In the genomic region with DNA sequence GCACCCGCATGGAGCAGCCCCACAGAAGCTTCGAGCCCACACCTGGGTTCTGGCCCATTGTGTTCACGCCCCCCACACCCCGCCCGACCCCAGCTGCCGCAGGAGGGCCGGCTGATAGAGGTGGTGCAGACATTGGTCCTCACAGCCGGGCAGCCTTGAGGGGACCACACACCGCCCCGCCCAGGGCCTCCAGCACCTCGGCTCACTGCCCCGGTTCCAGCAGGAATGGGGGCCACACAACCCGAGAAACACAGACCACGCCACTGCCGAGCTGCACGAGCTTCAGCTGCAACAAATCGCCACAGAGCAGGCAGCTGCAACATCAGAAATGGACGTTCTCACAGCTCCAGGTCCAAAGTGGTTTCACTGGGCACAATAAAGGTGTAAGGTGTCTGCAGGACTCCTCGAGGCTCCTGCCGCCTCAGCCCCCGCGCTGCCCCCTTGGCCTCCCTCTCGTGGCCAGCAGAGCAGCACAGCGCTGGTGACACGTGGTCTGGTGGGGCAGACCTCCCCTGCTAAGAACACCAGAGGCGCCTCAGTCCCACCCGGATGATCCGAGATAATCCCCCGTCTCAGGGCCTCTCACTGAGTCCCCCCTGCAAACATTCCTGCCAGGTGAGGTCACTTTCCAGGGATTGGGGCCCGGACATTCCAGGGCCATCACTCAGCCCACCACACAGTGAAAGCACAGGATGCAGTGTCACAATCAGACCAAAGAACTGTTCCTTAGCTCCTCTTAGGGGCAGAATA, we compare ENCODE assay signal across 1 cellular context.
TF ChIP-seq lines count a peak whose summit lies in the region.

No MANE protein-coding gene starts in this region.

TF ChIP-seq in HepG2, 621 proteins besides CTCF, POLR2A, EP300 and RAD21 (continued from another document and continues in another):
- TF ChIP-seq ZBTB7B (CRISPR knock-in tag; IDR thresholded peaks at IDR 0.05) (peak; percentile 96; the same call in 1 of the 2 replicates), PHF21A (CRISPR knock-in tag; IDR thresholded peaks at IDR 0.05) (peak; percentile 88), ZMYM3 (CRISPR knock-in tag; IDR thresholded peaks at IDR 0.05) (0 out of 2 replicates have a peak, but pooled peaks have one; percentile 45), ZNF713 (CRISPR knock-in tag; IDR thresholded peaks at IDR 0.05) (no peak), KAT8 (CRISPR knock-in tag; IDR thresholded peaks at IDR 0.05) (peak; percentile 44; the same call in 1 of the 2 replicates), ZNF546 (CRISPR knock-in tag; conservative IDR thresholded peaks at IDR 0.05) (no peak), EEA1 (CRISPR knock-in tag; IDR thresholded peaks at IDR 0.05; ENCODE audit: borderline replicate concordance) (no peak), BORCS8-MEF2B (CRISPR knock-in tag; IDR thresholded peaks at IDR 0.05) (peak; percentile 42; the same call in 1 of the 2 replicates), MZF1 (CRISPR knock-in tag; IDR thresholded peaks at IDR 0.05; ENCODE audit: borderline replicate concordance) (no peak; the same call in 1 of the 2 replicates), HNRNPLL (IDR thresholded peaks at IDR 0.05; ENCODE audit: low read depth, low read length, poor library complexity, severe bottlenecking) (peak; percentile 22), HOXA5 (CRISPR knock-in tag; IDR thresholded peaks at IDR 0.05) (peak; percentile 82), ZNF124 (CRISPR knock-in tag; IDR thresholded peaks at IDR 0.05) (no peak), MAZ (IDR thresholded peaks at IDR 0.05; ENCODE audit: borderline replicate concordance, low read depth, low read length) (peak; percentile 80; the same call in 1 of the 2 replicates), MAZ (CRISPR knock-in tag; IDR thresholded peaks at IDR 0.05; ENCODE audit: low read depth) (peak; percentile 21; the same call in 1 of the 2 replicates), MYNN (CRISPR knock-in tag; IDR thresholded peaks at IDR 0.05; ENCODE audit: low read depth) (no peak), MAFF (IDR thresholded peaks at IDR 0.05; ENCODE audit: low read depth, low read length) (no peak), PPARG (CRISPR knock-in tag; conservative IDR thresholded peaks at IDR 0.05) (peak; percentile 48; the same call in 1 of the 2 replicates), IRF2 (CRISPR knock-in tag; IDR thresholded peaks at IDR 0.05) (peak; percentile 77), EZH2 (conservative IDR thresholded peaks at IDR 0.05; ENCODE audit: low read depth, low read length) (no peak), EED (CRISPR knock-in tag; IDR thresholded peaks at IDR 0.05) (no peak), BCL6 (CRISPR knock-in tag; IDR thresholded peaks at IDR 0.05) (peak; percentile 90), ZNF296 (CRISPR knock-in tag; conservative IDR thresholded peaks at IDR 0.05) (no peak), TSC22D2 (CRISPR knock-in tag; IDR thresholded peaks at IDR 0.05; ENCODE audit: borderline replicate concordance) (no peak), MLLT10 (CRISPR knock-in tag; IDR thresholded peaks at IDR 0.05) (no peak), SOX5 (CRISPR knock-in tag; IDR thresholded peaks at IDR 0.05; ENCODE audit: borderline replicate concordance) (peak; percentile 77; the same call in 1 of the 2 replicates), POLR2G (IDR thresholded peaks at IDR 0.05; ENCODE audit: low read depth, low read length) (no peak), NBN (conservative IDR thresholded peaks at IDR 0.05) (no peak), ZNF30 (CRISPR knock-in tag; IDR thresholded peaks at IDR 0.05) (0 out of 2 replicates have a peak, but pooled peaks have one; percentile 74), NR2F2 (IDR thresholded peaks at IDR 0.05; ENCODE audit: borderline replicate concordance, low read depth) (no peak), CCDC6 (CRISPR knock-in tag; IDR thresholded peaks at IDR 0.05) (peak; percentile 40; the same call in 1 of the 2 replicates), SRF (IDR thresholded peaks at IDR 0.05; ENCODE audit: low read depth, low read length) (no peak), SSRP1 (CRISPR knock-in tag; IDR thresholded peaks at IDR 0.05) (no peak), TARDBP (CRISPR knock-in tag; IDR thresholded peaks at IDR 0.05) (0 out of 2 replicates have a peak, but pooled peaks have one; percentile 64), ZNF12 (CRISPR knock-in tag; IDR thresholded peaks at IDR 0.05) (no peak)
- TF ChIP-seq, protein P1, sequence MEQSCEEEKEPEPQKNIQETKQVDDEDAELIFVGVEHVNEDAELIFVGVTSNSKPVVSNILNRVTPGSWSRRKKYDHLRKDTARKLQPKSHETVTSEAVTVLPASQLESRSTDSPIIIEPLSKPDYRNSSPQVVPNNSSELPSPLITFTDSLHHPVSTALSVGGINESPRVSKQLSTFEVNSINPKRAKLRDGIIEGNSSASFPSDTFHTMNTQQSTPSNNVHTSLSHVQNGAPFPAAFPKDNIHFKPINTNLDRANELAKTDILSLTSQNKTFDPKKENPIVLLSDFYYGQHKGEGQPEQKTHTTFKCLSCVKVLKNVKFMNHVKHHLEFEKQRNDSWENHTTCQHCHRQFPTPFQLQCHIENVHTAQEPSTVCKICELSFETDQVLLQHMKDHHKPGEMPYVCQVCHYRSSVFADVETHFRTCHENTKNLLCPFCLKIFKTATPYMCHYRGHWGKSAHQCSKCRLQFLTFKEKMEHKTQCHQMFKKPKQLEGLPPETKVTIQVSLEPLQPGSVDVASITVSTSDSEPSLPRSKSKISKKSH (CRISPR knock-in tag; IDR thresholded peaks at IDR 0.05; ENCODE audit: borderline replicate concordance): 0 out of 2 replicates have a peak, but pooled peaks have one; percentile 17
- TF ChIP-seq, protein P2, sequence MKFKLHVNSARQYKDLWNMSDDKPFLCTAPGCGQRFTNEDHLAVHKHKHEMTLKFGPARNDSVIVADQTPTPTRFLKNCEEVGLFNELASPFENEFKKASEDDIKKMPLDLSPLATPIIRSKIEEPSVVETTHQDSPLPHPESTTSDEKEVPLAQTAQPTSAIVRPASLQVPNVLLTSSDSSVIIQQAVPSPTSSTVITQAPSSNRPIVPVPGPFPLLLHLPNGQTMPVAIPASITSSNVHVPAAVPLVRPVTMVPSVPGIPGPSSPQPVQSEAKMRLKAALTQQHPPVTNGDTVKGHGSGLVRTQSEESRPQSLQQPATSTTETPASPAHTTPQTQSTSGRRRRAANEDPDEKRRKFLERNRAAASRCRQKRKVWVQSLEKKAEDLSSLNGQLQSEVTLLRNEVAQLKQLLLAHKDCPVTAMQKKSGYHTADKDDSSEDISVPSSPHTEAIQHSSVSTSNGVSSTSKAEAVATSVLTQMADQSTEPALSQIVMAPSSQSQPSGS (CRISPR knock-in tag; IDR thresholded peaks at IDR 0.05): peak; percentile 100
- TF ChIP-seq, protein P3, sequence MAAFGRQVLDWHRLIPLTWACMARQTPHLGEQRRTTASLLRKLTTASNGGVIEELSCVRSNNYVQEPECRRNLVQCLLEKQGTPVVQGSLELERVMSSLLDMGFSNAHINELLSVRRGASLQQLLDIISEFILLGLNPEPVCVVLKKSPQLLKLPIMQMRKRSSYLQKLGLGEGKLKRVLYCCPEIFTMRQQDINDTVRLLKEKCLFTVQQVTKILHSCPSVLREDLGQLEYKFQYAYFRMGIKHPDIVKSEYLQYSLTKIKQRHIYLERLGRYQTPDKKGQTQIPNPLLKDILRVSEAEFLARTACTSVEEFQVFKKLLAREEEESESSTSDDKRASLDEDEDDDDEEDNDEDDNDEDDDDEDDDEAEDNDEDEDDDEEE (CRISPR knock-in tag; IDR thresholded peaks at IDR 0.05): 0 out of 2 replicates have a peak, but pooled peaks have one; percentile 37
- TF ChIP-seq, protein P4, sequence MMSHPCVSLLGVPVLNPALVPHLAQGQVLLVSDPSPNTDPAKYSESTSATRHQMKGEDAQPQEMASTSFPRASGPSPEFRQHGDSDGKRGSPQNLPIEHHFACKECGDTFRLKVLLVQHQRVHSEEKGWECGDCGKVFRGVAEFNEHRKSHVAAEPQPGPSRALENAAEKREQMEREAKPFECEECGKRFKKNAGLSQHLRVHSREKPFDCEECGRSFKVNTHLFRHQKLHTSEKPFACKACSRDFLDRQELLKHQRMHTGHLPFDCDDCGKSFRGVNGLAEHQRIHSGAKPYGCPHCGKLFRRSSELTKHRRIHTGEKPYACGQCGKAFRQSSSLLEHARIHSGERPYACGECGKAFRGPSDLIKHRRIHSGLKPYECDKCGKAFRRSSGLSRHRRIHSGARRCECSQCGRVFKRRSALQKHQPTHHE (CRISPR knock-in tag; IDR thresholded peaks at IDR 0.05; ENCODE audit: borderline replicate concordance): peak; percentile 66; the same call in 1 of the 2 replicates
- TF ChIP-seq, protein P5, sequence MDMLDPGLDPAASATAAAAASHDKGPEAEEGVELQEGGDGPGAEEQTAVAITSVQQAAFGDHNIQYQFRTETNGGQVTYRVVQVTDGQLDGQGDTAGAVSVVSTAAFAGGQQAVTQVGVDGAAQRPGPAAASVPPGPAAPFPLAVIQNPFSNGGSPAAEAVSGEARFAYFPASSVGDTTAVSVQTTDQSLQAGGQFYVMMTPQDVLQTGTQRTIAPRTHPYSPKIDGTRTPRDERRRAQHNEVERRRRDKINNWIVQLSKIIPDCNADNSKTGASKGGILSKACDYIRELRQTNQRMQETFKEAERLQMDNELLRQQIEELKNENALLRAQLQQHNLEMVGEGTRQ (IDR thresholded peaks at IDR 0.05; ENCODE audit: low read depth, low read length): no peak
- TF ChIP-seq, protein P5 (CRISPR knock-in tag; IDR thresholded peaks at IDR 0.05; ENCODE audit: borderline replicate concordance): peak; percentile 69; the same call in 1 of the 2 replicates
- TF ChIP-seq, protein P6, sequence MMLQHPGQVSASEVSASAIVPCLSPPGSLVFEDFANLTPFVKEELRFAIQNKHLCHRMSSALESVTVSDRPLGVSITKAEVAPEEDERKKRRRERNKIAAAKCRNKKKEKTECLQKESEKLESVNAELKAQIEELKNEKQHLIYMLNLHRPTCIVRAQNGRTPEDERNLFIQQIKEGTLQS (CRISPR knock-in tag; IDR thresholded peaks at IDR 0.05): peak; percentile 100
- TF ChIP-seq, protein P7, sequence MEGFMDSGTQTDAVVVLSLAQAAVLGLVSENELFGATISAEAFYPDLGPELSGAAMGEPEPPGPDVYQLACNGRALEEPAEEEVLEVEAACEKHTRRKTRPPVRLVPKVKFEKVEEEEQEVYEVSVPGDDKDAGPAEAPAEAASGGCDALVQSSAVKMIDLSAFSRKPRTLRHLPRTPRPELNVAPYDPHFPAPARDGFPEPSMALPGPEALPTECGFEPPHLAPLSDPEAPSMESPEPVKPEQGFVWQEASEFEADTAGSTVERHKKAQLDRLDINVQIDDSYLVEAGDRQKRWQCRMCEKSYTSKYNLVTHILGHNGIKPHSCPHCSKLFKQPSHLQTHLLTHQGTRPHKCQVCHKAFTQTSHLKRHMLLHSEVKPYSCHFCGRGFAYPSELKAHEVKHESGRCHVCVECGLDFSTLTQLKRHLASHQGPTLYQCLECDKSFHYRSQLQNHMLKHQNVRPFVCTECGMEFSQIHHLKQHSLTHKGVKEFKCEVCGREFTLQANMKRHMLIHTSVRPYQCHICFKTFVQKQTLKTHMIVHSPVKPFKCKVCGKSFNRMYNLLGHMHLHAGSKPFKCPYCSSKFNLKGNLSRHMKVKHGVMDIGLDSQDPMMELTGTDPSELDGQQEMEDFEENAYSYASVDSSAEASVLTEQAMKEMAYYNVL (CRISPR knock-in tag; IDR thresholded peaks at IDR 0.05; ENCODE audit: borderline replicate concordance): no peak; the same call in none of the 2 replicates
- TF ChIP-seq, protein P8, sequence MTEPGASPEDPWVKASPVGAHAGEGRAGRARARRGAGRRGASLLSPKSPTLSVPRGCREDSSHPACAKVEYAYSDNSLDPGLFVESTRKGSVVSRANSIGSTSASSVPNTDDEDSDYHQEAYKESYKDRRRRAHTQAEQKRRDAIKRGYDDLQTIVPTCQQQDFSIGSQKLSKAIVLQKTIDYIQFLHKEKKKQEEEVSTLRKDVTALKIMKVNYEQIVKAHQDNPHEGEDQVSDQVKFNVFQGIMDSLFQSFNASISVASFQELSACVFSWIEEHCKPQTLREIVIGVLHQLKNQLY (CRISPR knock-in tag; IDR thresholded peaks at IDR 0.05): peak; percentile 77
- TF ChIP-seq, protein P9, sequence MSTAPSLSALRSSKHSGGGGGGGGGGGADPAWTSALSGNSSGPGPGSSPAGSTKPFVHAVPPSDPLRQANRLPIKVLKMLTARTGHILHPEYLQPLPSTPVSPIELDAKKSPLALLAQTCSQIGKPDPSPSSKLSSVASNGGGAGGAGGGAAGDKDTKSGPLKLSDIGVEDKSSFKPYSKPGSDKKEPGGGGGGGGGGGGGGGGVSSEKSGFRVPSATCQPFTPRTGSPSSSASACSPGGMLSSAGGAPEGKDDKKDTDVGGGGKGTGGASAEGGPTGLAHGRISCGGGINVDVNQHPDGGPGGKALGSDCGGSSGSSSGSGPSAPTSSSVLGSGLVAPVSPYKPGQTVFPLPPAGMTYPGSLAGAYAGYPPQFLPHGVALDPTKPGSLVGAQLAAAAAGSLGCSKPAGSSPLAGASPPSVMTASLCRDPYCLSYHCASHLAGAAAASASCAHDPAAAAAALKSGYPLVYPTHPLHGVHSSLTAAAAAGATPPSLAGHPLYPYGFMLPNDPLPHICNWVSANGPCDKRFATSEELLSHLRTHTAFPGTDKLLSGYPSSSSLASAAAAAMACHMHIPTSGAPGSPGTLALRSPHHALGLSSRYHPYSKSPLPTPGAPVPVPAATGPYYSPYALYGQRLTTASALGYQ (CRISPR knock-in tag; IDR thresholded peaks at IDR 0.05): peak; percentile 57; the same call in 1 of the 2 replicates
- TF ChIP-seq, protein P10, sequence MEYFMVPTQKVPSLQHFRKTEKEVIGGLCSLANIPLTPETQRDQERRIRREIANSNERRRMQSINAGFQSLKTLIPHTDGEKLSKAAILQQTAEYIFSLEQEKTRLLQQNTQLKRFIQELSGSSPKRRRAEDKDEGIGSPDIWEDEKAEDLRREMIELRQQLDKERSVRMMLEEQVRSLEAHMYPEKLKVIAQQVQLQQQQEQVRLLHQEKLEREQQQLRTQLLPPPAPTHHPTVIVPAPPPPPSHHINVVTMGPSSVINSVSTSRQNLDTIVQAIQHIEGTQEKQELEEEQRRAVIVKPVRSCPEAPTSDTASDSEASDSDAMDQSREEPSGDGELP (IDR thresholded peaks at IDR 0.05; ENCODE audit: borderline replicate concordance, low read depth): peak; percentile 39; the same call in 1 of the 2 replicates
- TF ChIP-seq, protein P11, sequence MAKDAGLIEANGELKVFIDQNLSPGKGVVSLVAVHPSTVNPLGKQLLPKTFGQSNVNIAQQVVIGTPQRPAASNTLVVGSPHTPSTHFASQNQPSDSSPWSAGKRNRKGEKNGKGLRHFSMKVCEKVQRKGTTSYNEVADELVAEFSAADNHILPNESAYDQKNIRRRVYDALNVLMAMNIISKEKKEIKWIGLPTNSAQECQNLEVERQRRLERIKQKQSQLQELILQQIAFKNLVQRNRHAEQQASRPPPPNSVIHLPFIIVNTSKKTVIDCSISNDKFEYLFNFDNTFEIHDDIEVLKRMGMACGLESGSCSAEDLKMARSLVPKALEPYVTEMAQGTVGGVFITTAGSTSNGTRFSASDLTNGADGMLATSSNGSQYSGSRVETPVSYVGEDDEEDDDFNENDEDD (CRISPR knock-in tag; IDR thresholded peaks at IDR 0.05; ENCODE audit: borderline replicate concordance): peak; percentile 85; the same call in 1 of the 2 replicates
